Comparison of ENCODE assay signal across 1 cellular context in genomic region chr4:150242820-150243458, GRCh38.
TF ChIP-seq lines count a peak whose summit lies in the region.

No MANE protein-coding gene starts in this region.

TF ChIP-seq in K562, 482 proteins besides CTCF, POLR2A, EP300 and RAD21 (continued from another document):
- TF ChIP-seq ZNF384 (IDR thresholded peaks at IDR 0.05; ENCODE audit: low read depth, low read length) = peak; percentile 64
- TF ChIP-seq KLF16 (IDR thresholded peaks at IDR 0.05) = 0 out of 2 replicates have a peak, but pooled peaks have one; percentile 12
- TF ChIP-seq SMC3 (conservative IDR thresholded peaks at IDR 0.05; ENCODE audit: insufficient read depth, low read depth, low read length) = peak; percentile 53; the same call in 1 of the 2 replicates
- 0 out of 2 replicates have a peak, but pooled peaks have one; percentile 19 for TF ChIP-seq DEAF1 (CRISPR knock-in tag; IDR thresholded peaks at IDR 0.05)
- TF ChIP-seq SREBF2 (CRISPR knock-in tag; IDR thresholded peaks at IDR 0.05) = no peak
